Comparison of ENCODE assay signal across 10 cellular contexts in genomic region chr16:67483150-67483549, GRCh38. TPM values are rescaled to one million over a fixed set of nuclear protein-coding genes. Genes with fewer than 3 reads are reported as not detected.
A peak's percentile ranks its signal among the peaks of the same experiment; 100 is the strongest.
DNase-seq lines count a peak whose midpoint lies in the region; ATAC-seq and TF ChIP-seq lines count a peak whose summit lies in the region.
"Had no signal": no experiment of that assay in that cellular context is flagged by ENCODE, and none has a peak within 500 bp of the region (broad histone marks: within the 10 kb centered on the region; RNA-seq: fewer than 3 reads in every experiment).

TSS of gene AGRP (minus strand) at chr16:67483547. CDS start at chr16:67483398, 149 bp downstream.

- CTCF ChIA-PET in CD4-positive, alpha-beta memory T cell (lab: Charles Lee; ENCODE audit: partially characterized antibody), result interaction anchor here (3.3 to 25.6 kb wide), 2 partner anchors 8 to 34 kb away, joined by 51 to 712 read pairs; no protein-coding TSS in a partner anchor

- no peaks in the 10 kb centered on the region for H3K27me3 ChIP-seq in CD4-positive, alpha-beta memory T cell (ENCODE audit: insufficient read depth, low read length)
- H3K27me3 ChIP-seq in NT2/D1 (ENCODE audit: insufficient read depth, insufficient read length), result peaks cover 7% of the 10 kb centered on the region
- H3K27me3 ChIP-seq in effector memory CD4-positive, alpha-beta T cell (replicated peaks; ENCODE audit: control insufficient read depth, insufficient read depth, low read length, poor library complexity, severe bottlenecking), result no peaks in the 10 kb centered on the region
- H3K27me3 ChIP-seq in osteoblast (ENCODE audit: insufficient read depth, low read length), result no peaks in the 10 kb centered on the region

- peak within 1 kb of the TSS; percentile 94 to 100 (median 99) for H3K4me3 Mint-ChIP-seq in CD4-positive, alpha-beta memory T cell

- H3K36me3 ChIP-seq in CD4-positive, alpha-beta memory T cell (ENCODE audit: insufficient read depth, low read length), result peaks cover 20% of the 10 kb centered on the region
- H3K36me3 ChIP-seq in NT2/D1 (ENCODE audit: insufficient read depth, insufficient read length, low read length), result peaks cover 3% of the 10 kb centered on the region
- peaks cover 7% of the 10 kb centered on the region for H3K36me3 ChIP-seq in effector memory CD4-positive, alpha-beta T cell (ENCODE audit: control insufficient read depth, insufficient read depth, low read length)
- H3K36me3 ChIP-seq in osteoblast (ENCODE audit: insufficient read depth, low read length), result no peaks in the 10 kb centered on the region

- peak within 1 kb of the TSS; percentile 99 for H3K27ac ChIP-seq in CD4-positive, alpha-beta memory T cell (ENCODE audit: low read depth, low read length)
- peak within 1 kb of the TSS; percentile 30 for H3K27ac ChIP-seq in effector memory CD4-positive, alpha-beta T cell (ENCODE audit: insufficient read depth, low read length, poor library complexity, severe bottlenecking)
- H3K27ac ChIP-seq in osteoblast (ENCODE audit: low read depth, low read length), result no peak within 1 kb of the TSS

- H3K27ac Mint-ChIP-seq in CD4-positive, alpha-beta memory T cell, result peak within 1 kb of the TSS; percentile 57 to 100 (median 98)

- peaks cover 42% of the 10 kb centered on the region for H3K79me2 ChIP-seq in osteoblast (ENCODE audit: insufficient read depth, low read length)

- H3K36me3 Mint-ChIP-seq in CD4-positive, alpha-beta memory T cell, result peaks cover 0 to 27% of the 10 kb centered on the region in 2 donors

- H3K9me3 ChIP-seq in CD4-positive, alpha-beta memory T cell (ENCODE audit: control insufficient read depth in 1 of 2, low read length in 2 of 2), result no peaks in the 10 kb centered on the region
- no peaks in the 10 kb centered on the region for H3K9me3 ChIP-seq in NT2/D1 (ENCODE audit: insufficient read depth, low read length)
- H3K9me3 ChIP-seq in effector memory CD4-positive, alpha-beta T cell (ENCODE audit: control insufficient read depth, low read length), result no peaks in the 10 kb centered on the region
- no peaks in the 10 kb centered on the region for H3K9me3 ChIP-seq in osteoblast (ENCODE audit: low read depth, low read length)

- peak within 1 kb of the TSS; percentile 97 to 99 for H3K4me3 ChIP-seq in CD4-positive, alpha-beta memory T cell (ENCODE audit: low read length in 2 of 2)
- H3K4me3 ChIP-seq in NT2/D1 (ENCODE audit: insufficient read length, low read depth), result no peak within 1 kb of the TSS
- peak within 1 kb of the TSS; percentile 93 for H3K4me3 ChIP-seq in effector memory CD4-positive, alpha-beta T cell (ENCODE audit: insufficient read depth, low read depth, low read length, poor library complexity, severe bottlenecking)
- H3K4me3 ChIP-seq in osteoblast (ENCODE audit: insufficient read depth, low read length), result no peak within 1 kb of the TSS

- no peak for TF ChIP-seq CTCF in osteoblast (IDR thresholded peaks at IDR 0.05; ENCODE audit: extremely low read depth, low read depth, low read length)

- no peaks in the 10 kb centered on the region for H3K27me3 Mint-ChIP-seq in CD4-positive, alpha-beta memory T cell

- H2AFZ ChIP-seq in osteoblast (ENCODE audit: low read length), result no peak within 1 kb of the TSS

- no peaks in the 10 kb centered on the region for H3K9me3 Mint-ChIP-seq in CD4-positive, alpha-beta memory T cell

- peak within 1 kb of the TSS; percentile 59 for H3K9ac ChIP-seq in NT2/D1 (ENCODE audit: insufficient read length, low read depth)

- ATAC-seq in GM21390 (IDR thresholded peaks at IDR 0.05; ENCODE audit: unreplicated experiment), result no peak
- no peak for ATAC-seq in GM19023 (IDR thresholded peaks at IDR 0.05; ENCODE audit: unreplicated experiment)
- ATAC-seq: esophagus mucosa had no signal

- POLR2A ChIA-PET in CD4-positive, alpha-beta memory T cell (lab: Charles Lee; ENCODE audit: partially characterized antibody), result interaction anchor here (0.6 to 0.7 kb wide), 2 partner anchors 26 to 79 kb away, joined by 3 read pairs; partner anchors contain the start of gene CTCF

- peaks cover 38% of the 10 kb centered on the region for H3K4me1 ChIP-seq in CD4-positive, alpha-beta memory T cell (ENCODE audit: insufficient read depth, low read length)
- H3K4me1 ChIP-seq in NT2/D1 (ENCODE audit: insufficient read depth, insufficient read length) (peaks cover 8% of the 10 kb centered on the region), osteoblast (ENCODE audit: insufficient read depth, low read length) (peaks cover 16% of the 10 kb centered on the region)
- peaks cover 17% of the 10 kb centered on the region for H3K4me1 ChIP-seq in effector memory CD4-positive, alpha-beta T cell (ENCODE audit: control insufficient read depth, insufficient read depth, low read length, poor library complexity, severe bottlenecking)

- peaks cover 15% of the 10 kb centered on the region for H4K20me1 ChIP-seq in osteoblast (ENCODE audit: insufficient read depth, low read length)

- DNase-seq in CD4-positive, alpha-beta memory T cell, result no peak
- DNase-seq in NT2/D1 (ENCODE audit: low read depth, low spot score) (no peak), osteoblast (ENCODE audit: insufficient read length, low spot score, missing footprints) (no peak), HUDEP-2 (lab: John Stamatoyannopoulos, UW; ENCODE audit: unreplicated experiment in 76 of 76) (no peak), mucosa of gallbladder (ENCODE audit: low spot score) (no peak)
- no peak for DNase-seq in effector memory CD4-positive, alpha-beta T cell

- intact Hi-C loops in CD4-positive, alpha-beta memory T cell (cut with micrococcal nuclease), result no loop called here

- H3K4me1 Mint-ChIP-seq in CD4-positive, alpha-beta memory T cell, result peaks cover 13 to 49% (median 32%) of the 10 kb centered on the region in 4 donors

- H3K4me2 ChIP-seq in osteoblast (ENCODE audit: insufficient read depth, low read length), result peak within 1 kb of the TSS; percentile 74

RNA-seq across cellular contexts. Expression of gene AGRP, which starts in this region (rescaled TPM):
- not detected for total RNA-seq in CD4-positive, alpha-beta memory T cell
- polyA plus RNA-seq in CD4-positive, alpha-beta memory T cell, result not detected
- not detected in 2 replicates for total RNA-seq in osteoblast
- total RNA-seq in mucosa of gallbladder, result not detected
- total RNA-seq: esophagus mucosa, G401 had no signal

Comparison
In these comparisons a context has a peak if more than half of its experiments do, and no peak if none do; other contexts are left out.
1. H3K4me3 ChIP-seq: peak in CD4-positive, alpha-beta memory T cell (2 of 2) and effector memory CD4-positive, alpha-beta T cell (single experiment); none in NT2/D1 (single experiment) and osteoblast (single experiment).